In genomic region chr1:150813028-150813707, GRCh38 we compare ENCODE assay signal across 1 cellular context.
TF ChIP-seq lines count a peak whose summit lies in the region.

No MANE protein-coding gene starts in this region.

TF ChIP-seq in WTC11, 78 proteins besides CTCF, POLR2A, EP300 and RAD21 (continued from another document):
- TF ChIP-seq, protein P1, sequence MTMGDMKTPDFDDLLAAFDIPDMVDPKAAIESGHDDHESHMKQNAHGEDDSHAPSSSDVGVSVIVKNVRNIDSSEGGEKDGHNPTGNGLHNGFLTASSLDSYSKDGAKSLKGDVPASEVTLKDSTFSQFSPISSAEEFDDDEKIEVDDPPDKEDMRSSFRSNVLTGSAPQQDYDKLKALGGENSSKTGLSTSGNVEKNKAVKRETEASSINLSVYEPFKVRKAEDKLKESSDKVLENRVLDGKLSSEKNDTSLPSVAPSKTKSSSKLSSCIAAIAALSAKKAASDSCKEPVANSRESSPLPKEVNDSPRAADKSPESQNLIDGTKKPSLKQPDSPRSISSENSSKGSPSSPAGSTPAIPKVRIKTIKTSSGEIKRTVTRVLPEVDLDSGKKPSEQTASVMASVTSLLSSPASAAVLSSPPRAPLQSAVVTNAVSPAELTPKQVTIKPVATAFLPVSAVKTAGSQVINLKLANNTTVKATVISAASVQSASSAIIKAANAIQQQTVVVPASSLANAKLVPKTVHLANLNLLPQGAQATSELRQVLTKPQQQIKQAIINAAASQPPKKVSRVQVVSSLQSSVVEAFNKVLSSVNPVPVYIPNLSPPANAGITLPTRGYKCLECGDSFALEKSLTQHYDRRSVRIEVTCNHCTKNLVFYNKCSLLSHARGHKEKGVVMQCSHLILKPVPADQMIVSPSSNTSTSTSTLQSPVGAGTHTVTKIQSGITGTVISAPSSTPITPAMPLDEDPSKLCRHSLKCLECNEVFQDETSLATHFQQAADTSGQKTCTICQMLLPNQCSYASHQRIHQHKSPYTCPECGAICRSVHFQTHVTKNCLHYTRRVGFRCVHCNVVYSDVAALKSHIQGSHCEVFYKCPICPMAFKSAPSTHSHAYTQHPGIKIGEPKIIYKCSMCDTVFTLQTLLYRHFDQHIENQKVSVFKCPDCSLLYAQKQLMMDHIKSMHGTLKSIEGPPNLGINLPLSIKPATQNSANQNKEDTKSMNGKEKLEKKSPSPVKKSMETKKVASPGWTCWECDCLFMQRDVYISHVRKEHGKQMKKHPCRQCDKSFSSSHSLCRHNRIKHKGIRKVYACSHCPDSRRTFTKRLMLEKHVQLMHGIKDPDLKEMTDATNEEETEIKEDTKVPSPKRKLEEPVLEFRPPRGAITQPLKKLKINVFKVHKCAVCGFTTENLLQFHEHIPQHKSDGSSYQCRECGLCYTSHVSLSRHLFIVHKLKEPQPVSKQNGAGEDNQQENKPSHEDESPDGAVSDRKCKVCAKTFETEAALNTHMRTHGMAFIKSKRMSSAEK (CRISPR knock-in tag; IDR thresholded peaks at IDR 0.05; ENCODE audit: borderline replicate concordance): no peak
- TF ChIP-seq EMX1 (CRISPR knock-in tag; IDR thresholded peaks at IDR 0.05) (no peak), ZNF121 (CRISPR knock-in tag; IDR thresholded peaks at IDR 0.05) (no peak), ZBTB21 (CRISPR knock-in tag; IDR thresholded peaks at IDR 0.05; ENCODE audit: borderline replicate concordance) (no peak), IRF2 (CRISPR knock-in tag; IDR thresholded peaks at IDR 0.05; ENCODE audit: borderline replicate concordance, low read depth) (no peak), ATF3 (CRISPR knock-in tag; conservative IDR thresholded peaks at IDR 0.05) (no peak), TP53 (CRISPR knock-in tag; IDR thresholded peaks at IDR 0.05) (no peak), ZNF416 (CRISPR knock-in tag; IDR thresholded peaks at IDR 0.05) (no peak), SMAD4 (CRISPR knock-in tag; IDR thresholded peaks at IDR 0.05) (no peak), FOXP1 (CRISPR knock-in tag; IDR thresholded peaks at IDR 0.05; ENCODE audit: borderline replicate concordance) (no peak), TCF7 (CRISPR knock-in tag; IDR thresholded peaks at IDR 0.05; ENCODE audit: low read depth) (no peak), GABPB1 (CRISPR knock-in tag; IDR thresholded peaks at IDR 0.05) (no peak), ZNF396 (CRISPR knock-in tag; IDR thresholded peaks at IDR 0.05; ENCODE audit: borderline replicate concordance) (no peak), JAZF1 (CRISPR knock-in tag; IDR thresholded peaks at IDR 0.05) (no peak)
- TF ChIP-seq, protein P2, sequence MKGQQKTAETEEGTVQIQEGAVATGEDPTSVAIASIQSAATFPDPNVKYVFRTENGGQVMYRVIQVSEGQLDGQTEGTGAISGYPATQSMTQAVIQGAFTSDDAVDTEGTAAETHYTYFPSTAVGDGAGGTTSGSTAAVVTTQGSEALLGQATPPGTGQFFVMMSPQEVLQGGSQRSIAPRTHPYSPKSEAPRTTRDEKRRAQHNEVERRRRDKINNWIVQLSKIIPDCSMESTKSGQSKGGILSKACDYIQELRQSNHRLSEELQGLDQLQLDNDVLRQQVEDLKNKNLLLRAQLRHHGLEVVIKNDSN (CRISPR knock-in tag; IDR thresholded peaks at IDR 0.05): no peak
- TF ChIP-seq, protein P3, sequence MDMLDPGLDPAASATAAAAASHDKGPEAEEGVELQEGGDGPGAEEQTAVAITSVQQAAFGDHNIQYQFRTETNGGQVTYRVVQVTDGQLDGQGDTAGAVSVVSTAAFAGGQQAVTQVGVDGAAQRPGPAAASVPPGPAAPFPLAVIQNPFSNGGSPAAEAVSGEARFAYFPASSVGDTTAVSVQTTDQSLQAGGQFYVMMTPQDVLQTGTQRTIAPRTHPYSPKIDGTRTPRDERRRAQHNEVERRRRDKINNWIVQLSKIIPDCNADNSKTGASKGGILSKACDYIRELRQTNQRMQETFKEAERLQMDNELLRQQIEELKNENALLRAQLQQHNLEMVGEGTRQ (CRISPR knock-in tag; IDR thresholded peaks at IDR 0.05): no peak
- TF ChIP-seq, protein P4, sequence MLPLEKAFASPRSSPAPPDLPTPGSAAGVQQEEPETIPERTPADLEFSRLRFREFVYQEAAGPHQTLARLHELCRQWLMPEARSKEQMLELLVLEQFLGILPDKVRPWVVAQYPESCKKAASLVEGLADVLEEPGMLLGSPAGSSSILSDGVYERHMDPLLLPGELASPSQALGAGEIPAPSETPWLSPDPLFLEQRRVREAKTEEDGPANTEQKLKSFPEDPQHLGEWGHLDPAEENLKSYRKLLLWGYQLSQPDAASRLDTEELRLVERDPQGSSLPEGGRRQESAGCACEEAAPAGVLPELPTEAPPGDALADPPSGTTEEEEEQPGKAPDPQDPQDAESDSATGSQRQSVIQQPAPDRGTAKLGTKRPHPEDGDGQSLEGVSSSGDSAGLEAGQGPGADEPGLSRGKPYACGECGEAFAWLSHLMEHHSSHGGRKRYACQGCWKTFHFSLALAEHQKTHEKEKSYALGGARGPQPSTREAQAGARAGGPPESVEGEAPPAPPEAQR (CRISPR knock-in tag; IDR thresholded peaks at IDR 0.05): no peak
- TF ChIP-seq, protein P5, sequence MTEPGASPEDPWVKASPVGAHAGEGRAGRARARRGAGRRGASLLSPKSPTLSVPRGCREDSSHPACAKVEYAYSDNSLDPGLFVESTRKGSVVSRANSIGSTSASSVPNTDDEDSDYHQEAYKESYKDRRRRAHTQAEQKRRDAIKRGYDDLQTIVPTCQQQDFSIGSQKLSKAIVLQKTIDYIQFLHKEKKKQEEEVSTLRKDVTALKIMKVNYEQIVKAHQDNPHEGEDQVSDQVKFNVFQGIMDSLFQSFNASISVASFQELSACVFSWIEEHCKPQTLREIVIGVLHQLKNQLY (CRISPR knock-in tag; IDR thresholded peaks at IDR 0.05): no peak
